2 cellular contexts compared by ENCODE assay signal in genomic region chr19:14059093-14059480, GRCh38.
TF ChIP-seq lines count a peak whose summit lies in the region.

No MANE protein-coding gene starts in this region.

TF ChIP-seq in SK-N-SH, 30 proteins besides CTCF, POLR2A, EP300 and RAD21 (continued from another document):
- TF ChIP-seq, protein P1, sequence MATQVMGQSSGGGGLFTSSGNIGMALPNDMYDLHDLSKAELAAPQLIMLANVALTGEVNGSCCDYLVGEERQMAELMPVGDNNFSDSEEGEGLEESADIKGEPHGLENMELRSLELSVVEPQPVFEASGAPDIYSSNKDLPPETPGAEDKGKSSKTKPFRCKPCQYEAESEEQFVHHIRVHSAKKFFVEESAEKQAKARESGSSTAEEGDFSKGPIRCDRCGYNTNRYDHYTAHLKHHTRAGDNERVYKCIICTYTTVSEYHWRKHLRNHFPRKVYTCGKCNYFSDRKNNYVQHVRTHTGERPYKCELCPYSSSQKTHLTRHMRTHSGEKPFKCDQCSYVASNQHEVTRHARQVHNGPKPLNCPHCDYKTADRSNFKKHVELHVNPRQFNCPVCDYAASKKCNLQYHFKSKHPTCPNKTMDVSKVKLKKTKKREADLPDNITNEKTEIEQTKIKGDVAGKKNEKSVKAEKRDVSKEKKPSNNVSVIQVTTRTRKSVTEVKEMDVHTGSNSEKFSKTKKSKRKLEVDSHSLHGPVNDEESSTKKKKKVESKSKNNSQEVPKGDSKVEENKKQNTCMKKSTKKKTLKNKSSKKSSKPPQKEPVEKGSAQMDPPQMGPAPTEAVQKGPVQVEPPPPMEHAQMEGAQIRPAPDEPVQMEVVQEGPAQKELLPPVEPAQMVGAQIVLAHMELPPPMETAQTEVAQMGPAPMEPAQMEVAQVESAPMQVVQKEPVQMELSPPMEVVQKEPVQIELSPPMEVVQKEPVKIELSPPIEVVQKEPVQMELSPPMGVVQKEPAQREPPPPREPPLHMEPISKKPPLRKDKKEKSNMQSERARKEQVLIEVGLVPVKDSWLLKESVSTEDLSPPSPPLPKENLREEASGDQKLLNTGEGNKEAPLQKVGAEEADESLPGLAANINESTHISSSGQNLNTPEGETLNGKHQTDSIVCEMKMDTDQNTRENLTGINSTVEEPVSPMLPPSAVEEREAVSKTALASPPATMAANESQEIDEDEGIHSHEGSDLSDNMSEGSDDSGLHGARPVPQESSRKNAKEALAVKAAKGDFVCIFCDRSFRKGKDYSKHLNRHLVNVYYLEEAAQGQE (IDR thresholded peaks at IDR 0.05; ENCODE audit: low read depth, low read length): no peak
- TF ChIP-seq FOXJ3 (CRISPR knock-in tag; IDR thresholded peaks at IDR 0.05) (no peak), SIN3A (IDR thresholded peaks at IDR 0.05; ENCODE audit: borderline replicate concordance, low read depth, low read length) (no peak)
TF ChIP-seq in SK-N-SH: peak in this region for 0.

TF ChIP-seq in K562, 482 proteins besides CTCF, POLR2A, EP300 and RAD21 (continued from another document):
- TF ChIP-seq ZBTB40 (IDR thresholded peaks at IDR 0.05) (no peak), ZBTB40 (CRISPR knock-in tag; IDR thresholded peaks at IDR 0.05) (no peak), CREM (IDR thresholded peaks at IDR 0.05; ENCODE audit: low read depth) (peak; percentile 54; the same call in 1 of the 2 replicates), JUNB (CRISPR knock-in tag; conservative IDR thresholded peaks at IDR 0.05) (no peak), ZBTB8A (IDR thresholded peaks at IDR 0.05; ENCODE audit: partially characterized antibody) (no peak), ZNF140 (CRISPR knock-in tag; IDR thresholded peaks at IDR 0.05) (no peak), JUND (IDR thresholded peaks at IDR 0.05; ENCODE audit: borderline replicate concordance, low read depth, low read length) (0 out of 2 replicates have a peak, but pooled peaks have one; percentile 12), JUND (tag; IDR thresholded peaks at IDR 0.05; ENCODE audit: borderline replicate concordance, low read depth, low read length) (no peak), HDAC8 (tag; IDR thresholded peaks at IDR 0.05) (no peak), SREBF1 (IDR thresholded peaks at IDR 0.05; ENCODE audit: borderline replicate concordance, low read depth, low read length) (no peak), RBM25 (IDR thresholded peaks at IDR 0.05; ENCODE audit: low read depth, low read length, severe bottlenecking) (peak; percentile 23), ILK (tag; IDR thresholded peaks at IDR 0.05; ENCODE audit: borderline replicate concordance, low read depth) (no peak), ZBTB7A (IDR thresholded peaks at IDR 0.05; ENCODE audit: borderline replicate concordance, control insufficient read depth, low read depth, low read length) (peak; percentile 99)
TF ChIP-seq in K562: peak in this region for 12.
